In genomic region chr10:11856678-11857077, GRCh38 we compare ENCODE assay signal across 15 cellular contexts.
"Had no signal": no experiment of that assay in that cellular context is flagged by ENCODE, and none has a peak within 500 bp of the region (broad histone marks: within the 10 kb centered on the region; RNA-seq: fewer than 3 reads in every experiment).

No MANE protein-coding gene starts in this region.

- DNase-seq: activated CD4-positive, alpha-beta T cell treated with anti-CD3 and anti-CD28 coated beads, Interleukin-2, amount 50 U/mL, for 48 hours; activated CD4-positive, CD25-positive, alpha-beta regulatory T cell treated with anti-CD3 and anti-CD28 coated beads, Interleukin-2, amount 50 U/mL, for 72 hours; activated CD8-positive, alpha-beta memory T cell treated with anti-CD3 and anti-CD28 coated beads, Interleukin-2, amount 10 ng/mL, durations not matched to agents 7 days and 5 days; activated effector memory CD4-positive, alpha-beta T cell treated with anti-CD3 and anti-CD28 coated beads, Interleukin-2, amount 50 U/mL, for 16 hours; activated T-cell treated with anti-CD3 and anti-CD28 coated beads, Interleukin-2, amount 50 U/mL, for 4 hours; amniotic stem cell; body of pancreas; erythroblast; heart left ventricle; nephron progenitor cell; ovary; T-helper 9 cell had no signal

- H3K4me1 Mint-ChIP-seq: activated CD8-positive, alpha-beta memory T cell treated with anti-CD3 and anti-CD28 coated beads, Interleukin-2, amount 10 ng/mL, durations not matched to agents 7 days and 5 days; memory B cell had no signal

- H3K27ac ChIP-seq: body of pancreas, heart left ventricle, left lung, ovary had no signal

- H3K36me3 Mint-ChIP-seq: activated CD8-positive, alpha-beta memory T cell treated with anti-CD3 and anti-CD28 coated beads, Interleukin-2, amount 10 ng/mL, durations not matched to agents 7 days and 5 days; activated naive CD4-positive, alpha-beta T cell treated with anti-CD3 and anti-CD28 coated beads, Interleukin-2, amount 50 U/mL, for 72 hours; memory B cell had no signal

- H3K9me3 Mint-ChIP-seq: activated naive CD4-positive, alpha-beta T cell treated with anti-CD3 and anti-CD28 coated beads, Interleukin-2, amount 50 U/mL, for 72 hours; activated T-cell treated with anti-CD3 and anti-CD28 coated beads, Interleukin-2, amount 50 U/mL, for 4 hours; memory B cell; nephron progenitor cell had no signal

- H3K4me3 Mint-ChIP-seq: activated CD8-positive, alpha-beta memory T cell treated with anti-CD3 and anti-CD28 coated beads, Interleukin-2, amount 10 ng/mL, durations not matched to agents 7 days and 5 days; activated T-cell treated with anti-CD3 and anti-CD28 coated beads, Interleukin-2, amount 50 U/mL, for 4 hours; memory B cell; nephron progenitor cell had no signal

- ATAC-seq: activated CD8-positive, alpha-beta memory T cell treated with anti-CD3 and anti-CD28 coated beads, Interleukin-2, amount 10 ng/mL, durations not matched to agents 7 days and 5 days; activated naive CD4-positive, alpha-beta T cell treated with anti-CD3 and anti-CD28 coated beads, Interleukin-2, amount 50 U/mL, for 72 hours; activated T-cell treated with anti-CD3 and anti-CD28 coated beads, Interleukin-2, amount 50 U/mL, for 4 hours; body of pancreas; heart left ventricle; left lung had no signal

- H3K4me1 ChIP-seq: body of pancreas, heart left ventricle, left lung had no signal

- H3K4me3 ChIP-seq: body of pancreas, heart left ventricle, left lung, ovary had no signal

- H3K27me3 ChIP-seq: body of pancreas, heart left ventricle, left lung, ovary had no signal

- H3K9me3 ChIP-seq: body of pancreas, left lung, ovary had no signal

- H3K27ac Mint-ChIP-seq: activated CD8-positive, alpha-beta memory T cell treated with anti-CD3 and anti-CD28 coated beads, Interleukin-2, amount 10 ng/mL, durations not matched to agents 7 days and 5 days; activated naive CD4-positive, alpha-beta T cell treated with anti-CD3 and anti-CD28 coated beads, Interleukin-2, amount 50 U/mL, for 72 hours; memory B cell; nephron progenitor cell had no signal

- H3K36me3 ChIP-seq: ovary had no signal
